ENCODE assay signal across 8 cellular contexts in genomic region chr16:4474192-4474961, GRCh38.
A peak's percentile ranks its signal among the peaks of the same experiment; 100 is the strongest.
DNase-seq lines count a peak whose midpoint lies in the region; ATAC-seq lines count a peak whose summit lies in the region.

NMRAL1 (minus strand) TSS chr16:4474625; CDS start chr16:4474132, 493 bp downstream.

- peaks cover 42% of the 10 kb centered on the region for H3K4me1 Mint-ChIP-seq in central memory CD8-positive, alpha-beta T cell

- H3K27ac Mint-ChIP-seq in central memory CD8-positive, alpha-beta T cell (ENCODE audit: low read depth) = peak within 1 kb of the TSS; percentile 74

- H3K27me3 Mint-ChIP-seq in central memory CD8-positive, alpha-beta T cell = no peaks in the 10 kb centered on the region

- H3K9me3 Mint-ChIP-seq in central memory CD8-positive, alpha-beta T cell = no peaks in the 10 kb centered on the region

- ATAC-seq in HG02623 (IDR thresholded peaks at IDR 0.05; ENCODE audit: unreplicated experiment) = peak; percentile 46
- peak; percentile 68 for ATAC-seq in central memory CD8-positive, alpha-beta T cell (replicated peaks; ENCODE audit: extremely low read depth, poor library complexity, severe bottlenecking)

- DNase-seq in ELF-1 (ENCODE audit: low read depth, low spot score) = peak; percentile 97
- DNase-seq in NCI-H345 (lab: John Stamatoyannopoulos, UW) = peak; percentile 97
- DNase-seq in activated CD4-positive, CD25-positive, alpha-beta regulatory T cell treated with anti-CD3 and anti-CD28 coated beads, Interleukin-2, amount 50 U/mL, for 72 hours = peak; percentile 85
- DNase-seq in central memory CD8-positive, alpha-beta T cell (ENCODE audit: low spot score in 2 of 2) = peak; percentile 64 to 78
- DNase-seq in islet precursor cell = peak; percentile 96
- peak; percentile 86 to 91 (median 86) for DNase-seq in stimulated activated CD4-positive, alpha-beta T cell treated with anti-CD3 and anti-CD28 coated beads, Interleukin-12 subunit alpha, Interleukin-12 subunit beta, amount 100 ng/mL, for 48 hours (ENCODE audit: low read depth in 2 of 3, low spot score in 1 of 3)
- no peak for DNase-seq in HuH-7 (ENCODE audit: low spot score)

- H3K4me3 Mint-ChIP-seq in central memory CD8-positive, alpha-beta T cell = peak within 1 kb of the TSS; percentile 85

- peaks cover 26% of the 10 kb centered on the region for H3K36me3 Mint-ChIP-seq in central memory CD8-positive, alpha-beta T cell (ENCODE audit: insufficient read depth)
